27 cellular contexts compared by ENCODE assay signal in the genomic region with DNA sequence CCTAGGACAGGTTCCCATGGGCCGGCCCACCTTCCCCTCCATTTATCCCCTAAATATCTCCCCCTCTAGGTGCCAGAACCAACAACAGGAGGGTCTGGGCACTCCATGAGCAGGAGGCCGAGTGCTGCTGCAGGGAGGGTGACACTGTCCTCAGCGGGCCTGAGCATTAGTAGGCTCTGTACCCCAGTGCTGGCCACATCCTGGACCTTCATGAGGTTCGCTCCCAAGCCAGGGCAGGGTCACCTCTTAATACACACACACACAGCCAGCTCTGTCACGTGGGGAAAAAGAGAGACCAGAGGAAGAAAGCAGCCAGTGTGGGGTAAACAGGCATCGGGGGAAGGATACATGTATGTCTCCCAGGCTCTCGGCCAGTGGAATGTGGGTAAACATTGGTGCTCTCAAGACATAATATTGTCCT. TPM values are rescaled to one million over a fixed set of nuclear protein-coding genes. Genes with fewer than 3 reads are reported as not detected.
A peak's percentile ranks its signal among the peaks of the same experiment; 100 is the strongest.
DNase-seq lines count a peak whose midpoint lies in the region; ATAC-seq, FAIRE-seq and TF ChIP-seq lines count a peak whose summit lies in the region.
"Had no signal": no experiment of that assay in that cellular context is flagged by ENCODE, and none has a peak within 500 bp of the region (broad histone marks: within the 10 kb centered on the region; RNA-seq: fewer than 3 reads in every experiment).

No MANE protein-coding gene starts in this region.

- H3K36me3 ChIP-seq in hepatocyte (replicated peaks; ENCODE audit: insufficient read depth, low read depth) (no peaks in the 10 kb centered on the region), small intestine (ENCODE audit: control insufficient read depth in 2 of 2, insufficient read depth in 2 of 2, low read length in 2 of 2) (no peaks in the 10 kb centered on the region)
- H3K36me3 ChIP-seq: colonic mucosa, tibial nerve had no signal

- CTCF ChIA-PET in RWPE1 (lab: Yijun Ruan, JAX): interaction anchor here (1.1 kb wide), 1 partner anchor 25 kb away, joined by 3 read pairs; no protein-coding TSS in a partner anchor

- no peaks in the 10 kb centered on the region for H3K36me3 Mint-ChIP-seq in osteocyte (ENCODE audit: unreplicated experiment)
- no peaks in the 10 kb centered on the region for H3K36me3 Mint-ChIP-seq in activated naive CD8-positive, alpha-beta T cell treated with anti-CD3 and anti-CD28 coated beads, Interleukin-2, amount 50 U/mL, for 24 hours (ENCODE audit: low read depth)
- H3K36me3 Mint-ChIP-seq: activated naive CD4-positive, alpha-beta T cell treated with anti-CD3 and anti-CD28 coated beads, Interleukin-2, amount 50 U/mL, for 24 hours; memory B cell had no signal

- peak overlapping the region; percentile 42; the same call in 1 of the 2 replicates for H3K27ac ChIP-seq in RWPE1
- H3K27ac ChIP-seq in hepatocyte: peak overlapping the region; percentile 20
- H3K27ac ChIP-seq in small intestine (ENCODE audit: low read depth in 1 of 2, low read length in 1 of 2): no peak overlapping the region
- H3K27ac ChIP-seq: BLaER1 treated with 17β-estradiol and CSF1 and Interleukin-3, amounts not matched to agents 10 nM and 100 nM; colonic mucosa; left lung; psoas muscle; SK-N-MC had no signal

- H3K27me3 ChIP-seq in hepatocyte: no peaks in the 10 kb centered on the region
- H3K27me3 ChIP-seq in small intestine (ENCODE audit: control insufficient read depth in 2 of 2, insufficient read depth in 2 of 2, low read length in 2 of 2): no peaks in the 10 kb centered on the region
- H3K27me3 ChIP-seq: BLaER1 treated with 17β-estradiol and CSF1 and Interleukin-3, amounts not matched to agents 10 nM and 100 nM; colonic mucosa; left lung; tibial nerve had no signal

- H3K4me3 ChIP-seq in hepatocyte: no peak overlapping the region
- H3K4me3 ChIP-seq in small intestine (ENCODE audit: low read depth in 1 of 2, low read length in 2 of 2): no peak overlapping the region
- H3K4me3 ChIP-seq: BLaER1 treated with 17β-estradiol and CSF1 and Interleukin-3, amounts not matched to agents 10 nM and 100 nM; colonic mucosa; left lung; psoas muscle; SK-N-MC; tibial nerve had no signal

- no peaks in the 10 kb centered on the region for H3K79me2 ChIP-seq in hepatocyte

- H3K4me3 Mint-ChIP-seq in osteocyte (ENCODE audit: unreplicated experiment): no peak overlapping the region
- no peak overlapping the region for H3K4me3 Mint-ChIP-seq in activated naive CD8-positive, alpha-beta T cell treated with anti-CD3 and anti-CD28 coated beads, Interleukin-2, amount 50 U/mL, for 24 hours
- H3K4me3 Mint-ChIP-seq: activated CD8-positive, alpha-beta T cell treated with anti-CD3 and anti-CD28 coated beads, Interleukin-2, amount 10 ng/mL, durations not matched to agents 7 days and 5 days; activated naive CD4-positive, alpha-beta T cell treated with anti-CD3 and anti-CD28 coated beads, Interleukin-2, amount 50 U/mL, for 24 hours; memory B cell; T-helper 1 cell treated with Interleukin-12 subunit alpha and Interleukin-12 subunit beta and Interleukin-4 antibody, amounts not matched to agents 30 μg/mL and 1 μg/mL, for 36 hours had no signal

- no peak for TF ChIP-seq CTCF in GM13976 (IDR thresholded peaks at IDR 0.05; ENCODE audit: borderline replicate concordance, control extremely low read depth, extremely low read depth, insufficient read depth, missing control alignments)
- TF ChIP-seq CTCF in RWPE1 (conservative IDR thresholded peaks at IDR 0.05; ENCODE audit: low read depth): no peak
- TF ChIP-seq CTCF in hepatocyte (IDR thresholded peaks at IDR 0.05; ENCODE audit: poor library complexity): no peak
- TF ChIP-seq CTCF in osteocyte (IDR thresholded peaks at IDR 0.05): no peak

- 77% methylated on average over 7 of the region's 7 CpGs for WGBS in hepatocyte (ENCODE audit: low lambda C conversion rate, missing lambda C conversion rate)
- WGBS in small intestine, 3 donors: 77 to 84% (median 80%) methylated on average over 6 to 7 of the region's 7 CpGs

- no peaks in the 10 kb centered on the region for H4K20me1 ChIP-seq in hepatocyte (ENCODE audit: insufficient read depth, poor library complexity, severe bottlenecking)

- no peak for FAIRE-seq in small intestine (lab: Jason Lieb, UNC)
- FAIRE-seq: G401.6 had no signal

- DNase-seq in GM13976 (ENCODE audit: low spot score) (peak; percentile 21), RWPE1 (ENCODE audit: low spot score) (no peak), hepatocyte (ENCODE audit: low spot score) (no peak), osteocyte (ENCODE audit: extremely low spot score, unreplicated experiment) (no peak), small intestine (no peak), sciatic nerve (ENCODE audit: low spot score) (no peak), LoVo (ENCODE audit: low spot score) (no peak)
- no peak for DNase-seq in activated naive CD8-positive, alpha-beta T cell treated with anti-CD3 and anti-CD28 coated beads, Interleukin-2, amount 50 U/mL, for 24 hours
- DNase-seq: activated CD8-positive, alpha-beta T cell treated with anti-CD3 and anti-CD28 coated beads, Interleukin-2, amount 10 ng/mL, durations not matched to agents 7 days and 5 days; colonic mucosa; effector CD8-positive, alpha-beta T cell; NCI-H1092 treated with DMSO at 0.1 percent for 48 hours; NCI-H1694 treated with DMSO at 0.1 percent for 48 hours; NCI-H2171; NCI-H510A; RPMI8226; stimulated activated CD4-positive, alpha-beta T cell treated with anti-CD3 and anti-CD28 coated beads, Interleukin-4, amount 100 ng/mL, for 24 hours had no signal

- peaks cover 50% of the 10 kb centered on the region for H3K4me1 Mint-ChIP-seq in osteocyte (ENCODE audit: unreplicated experiment)
- no peaks in the 10 kb centered on the region for H3K4me1 Mint-ChIP-seq in activated naive CD8-positive, alpha-beta T cell treated with anti-CD3 and anti-CD28 coated beads, Interleukin-2, amount 50 U/mL, for 24 hours
- H3K4me1 Mint-ChIP-seq: activated naive CD4-positive, alpha-beta T cell treated with anti-CD3 and anti-CD28 coated beads, Interleukin-2, amount 50 U/mL, for 24 hours; memory B cell had no signal

- H3K4me2 ChIP-seq in hepatocyte: no peak overlapping the region
- H3K4me2 ChIP-seq: BLaER1 treated with 17β-estradiol and CSF1 and Interleukin-3, amounts not matched to agents 10 nM and 100 nM had no signal

- H3K9me3 Mint-ChIP-seq in osteocyte (ENCODE audit: unreplicated experiment): no peaks in the 10 kb centered on the region
- H3K9me3 Mint-ChIP-seq in activated naive CD8-positive, alpha-beta T cell treated with anti-CD3 and anti-CD28 coated beads, Interleukin-2, amount 50 U/mL, for 24 hours: no peaks in the 10 kb centered on the region
- H3K9me3 Mint-ChIP-seq: activated naive CD4-positive, alpha-beta T cell treated with anti-CD3 and anti-CD28 coated beads, Interleukin-2, amount 50 U/mL, for 24 hours; activated T-helper 2 cell treated with anti-CD3 and anti-CD28 coated beads, Interferon-gamma antibody, Interleukin-2, Interleukin-4, amounts not matched to agents 10 μg/mL and 5 μg/mL and 100 μg/mL, durations not matched to agents 14 hours and 24 hours and 36 hours; memory B cell; T-helper 1 cell treated with Interleukin-12 subunit alpha and Interleukin-12 subunit beta and Interleukin-4 antibody, amounts not matched to agents 30 μg/mL and 1 μg/mL, for 36 hours had no signal

- ATAC-seq in sciatic nerve: no peak
- ATAC-seq in activated naive CD8-positive, alpha-beta T cell treated with anti-CD3 and anti-CD28 coated beads, Interleukin-2, amount 50 U/mL, for 24 hours: no peak
- ATAC-seq: activated CD8-positive, alpha-beta T cell treated with anti-CD3 and anti-CD28 coated beads, Interleukin-2, amount 10 ng/mL, durations not matched to agents 7 days and 5 days; left lung; psoas muscle had no signal

- intact Hi-C loops in sciatic nerve (cut with DNase I): no loop called here

- H3K27ac Mint-ChIP-seq in osteocyte (ENCODE audit: unreplicated experiment): peak overlapping the region; percentile 47
- no peak overlapping the region for H3K27ac Mint-ChIP-seq in activated naive CD8-positive, alpha-beta T cell treated with anti-CD3 and anti-CD28 coated beads, Interleukin-2, amount 50 U/mL, for 24 hours
- H3K27ac Mint-ChIP-seq: activated CD8-positive, alpha-beta T cell treated with anti-CD3 and anti-CD28 coated beads, Interleukin-2, amount 10 ng/mL, durations not matched to agents 7 days and 5 days; activated naive CD4-positive, alpha-beta T cell treated with anti-CD3 and anti-CD28 coated beads, Interleukin-2, amount 50 U/mL, for 24 hours; activated T-helper 2 cell treated with anti-CD3 and anti-CD28 coated beads, Interferon-gamma antibody, Interleukin-2, Interleukin-4, amounts not matched to agents 10 μg/mL and 5 μg/mL and 100 μg/mL, durations not matched to agents 14 hours and 24 hours and 36 hours; memory B cell; T-helper 1 cell treated with Interleukin-12 subunit alpha and Interleukin-12 subunit beta and Interleukin-4 antibody, amounts not matched to agents 30 μg/mL and 1 μg/mL, for 36 hours had no signal

- in situ Hi-C loops in GM13976 (cut with MboI; ENCODE audit: low sequenced_read_pairs, unreplicated experiment): no loop called here

- POLR2A ChIA-PET in RWPE1 (lab: Yijun Ruan, JAX; ENCODE audit: low non-redundant PET): no interaction called here

- H3K9me3 ChIP-seq in hepatocyte (ENCODE audit: low read depth) (no peaks in the 10 kb centered on the region), small intestine (ENCODE audit: control insufficient read depth, low read depth) (no peaks in the 10 kb centered on the region)
- H3K9me3 ChIP-seq: BLaER1 treated with 17β-estradiol and CSF1 and Interleukin-3, amounts not matched to agents 10 nM and 100 nM; colonic mucosa; left lung; psoas muscle; tibial nerve had no signal

- no peak overlapping the region for H2AFZ ChIP-seq in hepatocyte

- H3K9me2 ChIP-seq in hepatocyte (replicated peaks; ENCODE audit: insufficient read depth): no peaks in the 10 kb centered on the region

- no peaks in the 10 kb centered on the region for H3K27me3 Mint-ChIP-seq in osteocyte (ENCODE audit: unreplicated experiment)
- H3K27me3 Mint-ChIP-seq in activated naive CD8-positive, alpha-beta T cell treated with anti-CD3 and anti-CD28 coated beads, Interleukin-2, amount 50 U/mL, for 24 hours: no peaks in the 10 kb centered on the region
- H3K27me3 Mint-ChIP-seq: activated naive CD4-positive, alpha-beta T cell treated with anti-CD3 and anti-CD28 coated beads, Interleukin-2, amount 50 U/mL, for 24 hours; memory B cell had no signal

- peaks cover 49% of the 10 kb centered on the region for H3K4me1 ChIP-seq in hepatocyte (ENCODE audit: insufficient read depth)
- peaks cover 0 to 6% of the 10 kb centered on the region in 2 donors for H3K4me1 ChIP-seq in small intestine (ENCODE audit: control insufficient read depth in 2 of 2, insufficient read depth in 1 of 2, low read depth in 1 of 2, low read length in 1 of 2)
- H3K4me1 ChIP-seq: colonic mucosa, psoas muscle had no signal

RNA-seq across cellular contexts. Expression of a gene that starts 27.9 kb away (rescaled TPM):
- total RNA-seq in hepatocyte: 11.8 and 15.5 TPM in 2 replicates
- polyA plus RNA-seq in hepatocyte: 13.9 and 16.8 TPM in 2 replicates
- total RNA-seq in osteocyte: 11.8 and 12.9 TPM in 2 replicates
- 10 to 100 TPM in 1 of 3 donors, 1 to 10 TPM in 2; 3.0 to 35.7 (median 3.6) TPM for polyA plus RNA-seq in small intestine
- total RNA-seq in sciatic nerve: 29.3 TPM
- total RNA-seq: activated CD8-positive, alpha-beta T cell treated with anti-CD3 and anti-CD28 coated beads, Interleukin-2, amount 10 ng/mL, durations not matched to agents 7 days and 5 days had no signal

RNA-seq across cellular contexts. Expression of a gene that starts 38.5 kb away (rescaled TPM):
- total RNA-seq in hepatocyte: 147 and 150 TPM in 2 replicates
- 64.3 and 84.9 TPM in 2 replicates for polyA plus RNA-seq in hepatocyte
- total RNA-seq in osteocyte: 213 and 225 TPM in 2 replicates
- 10 to 100 TPM; 57.1 to 85.7 (median 83.0) TPM for polyA plus RNA-seq in small intestine
- total RNA-seq in sciatic nerve: 231 TPM

Comparison
In these comparisons a context has a peak if more than half of its experiments do, and no peak if none do; other contexts are left out.
1. H3K27ac ChIP-seq: peak in RWPE1 (single experiment) and hepatocyte (single experiment); none in small intestine (0 of 2).